8 cellular contexts compared by ENCODE assay signal in the genomic region with DNA sequence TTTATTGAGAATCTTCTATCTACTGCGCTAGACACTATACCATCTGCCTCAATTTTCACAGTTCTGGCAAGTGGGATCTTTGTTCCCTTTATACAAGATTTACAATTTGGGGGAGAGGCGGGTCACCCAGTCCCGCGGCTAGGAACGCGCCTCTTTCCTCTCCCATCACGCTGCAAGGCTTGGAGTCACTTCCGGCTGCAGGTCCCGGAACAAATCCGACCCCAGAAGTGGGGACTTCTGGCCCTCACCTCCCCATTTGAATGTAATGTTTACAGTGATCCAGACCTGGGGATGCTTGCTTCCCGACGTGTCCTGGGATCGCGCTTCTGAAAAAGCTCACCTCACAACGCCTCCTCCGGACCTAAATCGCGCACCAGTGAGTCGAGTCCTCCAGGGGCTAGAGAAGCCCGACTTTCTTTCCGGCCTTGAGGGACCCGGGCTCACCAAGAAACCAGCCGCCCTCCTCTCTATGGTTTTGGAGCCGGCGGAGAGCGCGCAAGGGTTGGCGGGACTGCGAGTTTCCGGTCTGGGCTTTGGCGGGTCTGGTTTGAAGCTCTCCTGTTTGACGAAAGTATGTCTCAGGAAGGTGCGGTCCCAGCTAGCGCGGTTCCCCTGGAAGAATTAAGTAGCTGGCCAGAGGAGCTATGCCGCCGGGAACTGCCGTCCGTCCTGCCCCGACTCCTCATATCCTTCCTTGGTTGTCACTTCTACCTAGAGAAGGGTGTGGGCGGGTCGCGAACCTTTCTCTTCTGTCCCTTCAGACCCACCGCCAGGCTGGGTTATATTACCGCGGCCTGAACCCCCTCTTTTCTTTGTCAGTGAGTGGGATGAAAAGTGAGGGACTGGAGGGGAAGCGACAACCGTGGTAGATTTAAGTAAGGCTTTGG. TPM values are rescaled to one million over a fixed set of nuclear protein-coding genes. Genes with fewer than 3 reads are reported as not detected.
DNase-seq lines count a peak whose midpoint lies in the region; ATAC-seq and TF ChIP-seq lines count a peak whose summit lies in the region.

TSS of gene METTL18 (minus strand) at position 378 of the 887 bp plus-strand sequence. CDS start 1,212 bp downstream, outside the sequence.

- under 1% methylated on average over 48 of the region's 48 CpGs for WGBS in liver

- H3K36me3 ChIP-seq in liver (ENCODE audit: control insufficient read depth in 4 of 4, insufficient read depth in 3 of 4, low read depth in 1 of 4, low read length in 3 of 4): no peaks in the 10 kb centered on the region

- peak; percentile 59 to 69 for TF ChIP-seq RAD21 in liver (IDR thresholded peaks at IDR 0.05)

- peak within 1 kb of the TSS; percentile 68 to 95 (median 87) for H3K4me3 ChIP-seq in liver (ENCODE audit: low read depth in 1 of 3, low read length in 3 of 3)

- ATAC-seq in GM19395 (IDR thresholded peaks at IDR 0.05; ENCODE audit: unreplicated experiment) (peak; percentile 94), HG03565 (IDR thresholded peaks at IDR 0.05; ENCODE audit: unreplicated experiment) (peak; percentile 84)

- H3K27me3 ChIP-seq in liver (ENCODE audit: control insufficient read depth in 4 of 4, insufficient read depth in 4 of 4, low read length in 3 of 4): no peaks in the 10 kb centered on the region

- TF ChIP-seq CTCF in C4-2B (conservative IDR thresholded peaks at IDR 0.05) (no peak), liver (IDR thresholded peaks at IDR 0.05; ENCODE audit: low read depth, low read length, missing input control) (peak; percentile 30)

- peaks cover 8 to 22% (median 18%) of the 10 kb centered on the region in 4 donors for H3K4me1 ChIP-seq in liver (ENCODE audit: control insufficient read depth in 4 of 4, insufficient read depth in 4 of 4, low read length in 3 of 4)

- peak within 1 kb of the TSS; percentile 64 to 94 for H3K9ac ChIP-seq in liver (ENCODE audit: low read depth in 1 of 2, low read length in 2 of 2)

- no peaks in the 10 kb centered on the region for H3K9me3 ChIP-seq in liver (ENCODE audit: control insufficient read depth in 4 of 4, low read length in 3 of 4)

- H3K27ac ChIP-seq in C4-2B (peak within 1 kb of the TSS; percentile 86), liver (ENCODE audit: low read depth in 1 of 2, low read length in 2 of 2) (peak within 1 kb of the TSS; percentile 93 to 95)

- peak; percentile 93 for DNase-seq in NCI-H774 (lab: John Stamatoyannopoulos, UW)
- peak; percentile 88 for DNase-seq in activated CD4-positive, alpha-beta T cell treated with anti-CD3 and anti-CD28 coated beads, Interleukin-2, amount 50 U/mL, for 4 hours
- peak; percentile 85 to 97 for DNase-seq in dermis microvascular lymphatic vessel endothelial cell (ENCODE audit: low read depth in 2 of 2)
- DNase-seq in stimulated activated CD4-positive, alpha-beta T cell treated with anti-CD3 and anti-CD28 coated beads, Interleukin-4, amount 100 ng/mL, for 24 hours: peak; percentile 93

TF ChIP-seq in liver, 16 proteins besides CTCF, POLR2A, EP300 and RAD21:
- TF ChIP-seq HNF4A (conservative IDR thresholded peaks at IDR 0.05) (peak; percentile 31 to 44), ZBTB33 (IDR thresholded peaks at IDR 0.05) (peak; percentile 93), RXRA (IDR thresholded peaks at IDR 0.05) (peak; percentile 75 to 76), NR2F2 (IDR thresholded peaks at IDR 0.05) (peak; percentile 77), EGR1 (IDR thresholded peaks at IDR 0.05; ENCODE audit: low read depth in 2 of 2) (peak; percentile 51 to 82), SP1 (IDR thresholded peaks at IDR 0.05) (peak; percentile 59), FOXA2 (IDR thresholded peaks at IDR 0.05) (peak; percentile 12), HNF4G (IDR thresholded peaks at IDR 0.05) (no peak), TAF1 (conservative IDR thresholded peaks at IDR 0.05) (peak; percentile 85), GABPA (IDR thresholded peaks at IDR 0.05 in 1 of 2, conservative IDR thresholded peaks at IDR 0.05 in 1 of 2) (peak; percentile 82 to 96), YY1 (IDR thresholded peaks at IDR 0.05) (peak; percentile 92), MAX (IDR thresholded peaks at IDR 0.05) (peak; percentile 85), FOXA1 (IDR thresholded peaks at IDR 0.05) (no peak), JUND (IDR thresholded peaks at IDR 0.05) (peak in 1 of 2 donors; percentile 9)
- TF ChIP-seq, protein P1, sequence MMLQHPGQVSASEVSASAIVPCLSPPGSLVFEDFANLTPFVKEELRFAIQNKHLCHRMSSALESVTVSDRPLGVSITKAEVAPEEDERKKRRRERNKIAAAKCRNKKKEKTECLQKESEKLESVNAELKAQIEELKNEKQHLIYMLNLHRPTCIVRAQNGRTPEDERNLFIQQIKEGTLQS (IDR thresholded peaks at IDR 0.05): peak; percentile 30
- TF ChIP-seq, protein P2, sequence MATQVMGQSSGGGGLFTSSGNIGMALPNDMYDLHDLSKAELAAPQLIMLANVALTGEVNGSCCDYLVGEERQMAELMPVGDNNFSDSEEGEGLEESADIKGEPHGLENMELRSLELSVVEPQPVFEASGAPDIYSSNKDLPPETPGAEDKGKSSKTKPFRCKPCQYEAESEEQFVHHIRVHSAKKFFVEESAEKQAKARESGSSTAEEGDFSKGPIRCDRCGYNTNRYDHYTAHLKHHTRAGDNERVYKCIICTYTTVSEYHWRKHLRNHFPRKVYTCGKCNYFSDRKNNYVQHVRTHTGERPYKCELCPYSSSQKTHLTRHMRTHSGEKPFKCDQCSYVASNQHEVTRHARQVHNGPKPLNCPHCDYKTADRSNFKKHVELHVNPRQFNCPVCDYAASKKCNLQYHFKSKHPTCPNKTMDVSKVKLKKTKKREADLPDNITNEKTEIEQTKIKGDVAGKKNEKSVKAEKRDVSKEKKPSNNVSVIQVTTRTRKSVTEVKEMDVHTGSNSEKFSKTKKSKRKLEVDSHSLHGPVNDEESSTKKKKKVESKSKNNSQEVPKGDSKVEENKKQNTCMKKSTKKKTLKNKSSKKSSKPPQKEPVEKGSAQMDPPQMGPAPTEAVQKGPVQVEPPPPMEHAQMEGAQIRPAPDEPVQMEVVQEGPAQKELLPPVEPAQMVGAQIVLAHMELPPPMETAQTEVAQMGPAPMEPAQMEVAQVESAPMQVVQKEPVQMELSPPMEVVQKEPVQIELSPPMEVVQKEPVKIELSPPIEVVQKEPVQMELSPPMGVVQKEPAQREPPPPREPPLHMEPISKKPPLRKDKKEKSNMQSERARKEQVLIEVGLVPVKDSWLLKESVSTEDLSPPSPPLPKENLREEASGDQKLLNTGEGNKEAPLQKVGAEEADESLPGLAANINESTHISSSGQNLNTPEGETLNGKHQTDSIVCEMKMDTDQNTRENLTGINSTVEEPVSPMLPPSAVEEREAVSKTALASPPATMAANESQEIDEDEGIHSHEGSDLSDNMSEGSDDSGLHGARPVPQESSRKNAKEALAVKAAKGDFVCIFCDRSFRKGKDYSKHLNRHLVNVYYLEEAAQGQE (IDR thresholded peaks at IDR 0.05): peak; percentile 13

RNA-seq across cellular contexts. Expression of gene METTL18, which starts in this region (rescaled TPM):
- total RNA-seq in dermis microvascular lymphatic vessel endothelial cell (3.4 and 4.7 TPM in 2 replicates), liver (1 to 10 TPM; 2.9 to 3.5 TPM)
- 1 to 10 TPM; 2.1 to 5.0 TPM for polyA plus RNA-seq in liver

Comparison
In these comparisons a context has a peak if more than half of its experiments do, and no peak if none do; other contexts are left out.
1. Peak in every context shown above with its lines: DNase-seq, ATAC-seq, H3K4me3 ChIP-seq and H3K27ac ChIP-seq.